In the genomic region with DNA sequence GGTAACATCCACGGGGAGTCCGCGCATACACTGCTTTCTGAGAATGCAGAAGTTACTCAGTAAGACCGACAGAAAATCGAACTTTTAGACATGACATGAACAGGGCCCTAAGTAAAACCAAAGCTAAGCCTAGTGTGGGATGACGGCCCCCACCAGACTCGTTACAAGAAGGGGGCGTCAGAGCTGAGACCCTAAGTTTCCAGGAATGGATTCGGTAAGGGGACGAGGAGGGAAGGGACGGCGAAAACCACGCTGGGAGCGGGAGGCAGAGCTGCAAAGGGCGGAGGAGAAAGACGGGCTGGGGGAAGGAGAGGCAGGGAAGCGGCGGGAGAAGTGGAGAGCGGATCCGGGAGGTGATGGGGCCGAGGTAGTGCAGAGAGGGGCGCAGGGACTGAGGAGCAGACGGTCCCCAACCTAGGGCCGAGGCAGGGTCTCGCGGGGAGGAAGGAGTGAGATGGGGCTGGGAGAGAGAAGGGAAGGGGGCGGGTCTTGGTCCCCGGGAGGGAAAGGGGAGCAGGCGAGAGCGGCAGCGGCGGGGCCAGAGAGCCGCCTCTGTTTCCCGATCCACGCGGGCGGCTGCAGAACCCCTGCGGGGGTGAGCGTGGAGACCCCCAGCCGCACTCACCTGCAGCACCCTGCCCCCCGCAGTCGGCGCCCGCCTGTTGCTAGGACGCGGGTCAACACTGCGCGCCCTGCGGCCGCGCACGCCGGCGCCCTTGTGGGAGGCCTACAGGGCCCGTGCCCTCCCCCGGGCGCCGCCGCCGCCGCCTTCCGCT, we compare ENCODE assay signal across 8 cellular contexts. TPM values are rescaled to one million over a fixed set of nuclear protein-coding genes. Genes with fewer than 3 reads are reported as not detected.
DNase-seq lines count a peak whose midpoint lies in the region; ATAC-seq and TF ChIP-seq lines count a peak whose summit lies in the region.

No MANE protein-coding gene starts in this region.

- no peaks in the 10 kb centered on the region for H3K27me3 Mint-ChIP-seq in HFFc6 (ENCODE audit: insufficient read depth)
- peaks cover 36% of the 10 kb centered on the region for H3K27me3 Mint-ChIP-seq in activated CD4-positive, alpha-beta memory T cell treated with anti-CD3 and anti-CD28 coated beads, Interleukin-2, amount 10 ng/mL, durations not matched to agents 7 days and 5 days
- H3K27me3 Mint-ChIP-seq in naive thymus-derived CD4-positive, alpha-beta T cell = peaks cover 49 to 71% (median 62%) of the 10 kb centered on the region in 5 donors

- DNase-seq in AG10803 (ENCODE audit: low read depth) (peak; percentile 28), HFFc6 (peak; percentile 20), fibroblast of mammary gland (ENCODE audit: low read depth) (no peak), uterus (peak in 1 of 2 donors; percentile 40)
- DNase-seq in activated CD4-positive, alpha-beta memory T cell treated with anti-CD3 and anti-CD28 coated beads, Interleukin-2, amount 10 ng/mL, durations not matched to agents 7 days and 5 days = no peak
- peak in 6 of 9 donors; percentile 7 to 10 (median 9) for DNase-seq in naive thymus-derived CD4-positive, alpha-beta T cell
- DNase-seq in NK-92 treated with Interleukin-12 subunit alpha and Interleukin-12 subunit beta, amount 100 ng/mL, for 24 hours (lab: John Stamatoyannopoulos, UW) = no peak

- H3K27me3 ChIP-seq in naive thymus-derived CD4-positive, alpha-beta T cell (ENCODE audit: control insufficient read depth in 2 of 2, insufficient read depth in 2 of 2, low read length in 2 of 2) = no peaks in the 10 kb centered on the region
- no peaks in the 10 kb centered on the region for H3K27me3 ChIP-seq in uterus

- H3K4me3 ChIP-seq in AG10803 (ENCODE audit: low read length) (peak overlapping the region; percentile 68), fibroblast of mammary gland (ENCODE audit: control insufficient read depth, low read depth, low read length) (peak overlapping the region; percentile 54), uterus (peak overlapping the region; percentile 44 to 56)
- H3K4me3 ChIP-seq in naive thymus-derived CD4-positive, alpha-beta T cell (ENCODE audit: low read length) = peak overlapping the region; percentile 53

- no peak for TF ChIP-seq POLR2A in uterus (IDR thresholded peaks at IDR 0.05)

- H3K4me1 Mint-ChIP-seq in HFFc6 (ENCODE audit: low read depth) = peaks cover 40% of the 10 kb centered on the region
- H3K4me1 Mint-ChIP-seq in activated CD4-positive, alpha-beta memory T cell treated with anti-CD3 and anti-CD28 coated beads, Interleukin-2, amount 10 ng/mL, durations not matched to agents 7 days and 5 days = peaks cover 14% of the 10 kb centered on the region
- H3K4me1 Mint-ChIP-seq in naive thymus-derived CD4-positive, alpha-beta T cell = peaks cover 0 to 20% (median 14%) of the 10 kb centered on the region in 7 donors

- no peaks in the 10 kb centered on the region for H3K36me3 ChIP-seq in naive thymus-derived CD4-positive, alpha-beta T cell (ENCODE audit: control insufficient read depth in 2 of 3, insufficient read depth in 3 of 3, low read length in 3 of 3)
- H3K36me3 ChIP-seq in uterus = no peaks in the 10 kb centered on the region

- H3K9me3 Mint-ChIP-seq in HFFc6 = no peaks in the 10 kb centered on the region
- H3K9me3 Mint-ChIP-seq in activated CD4-positive, alpha-beta memory T cell treated with anti-CD3 and anti-CD28 coated beads, Interleukin-2, amount 10 ng/mL, durations not matched to agents 7 days and 5 days = no peaks in the 10 kb centered on the region
- peaks cover 0 to 3% (median 0%) of the 10 kb centered on the region in 11 donors for H3K9me3 Mint-ChIP-seq in naive thymus-derived CD4-positive, alpha-beta T cell

- H3K9me3 ChIP-seq in naive thymus-derived CD4-positive, alpha-beta T cell (ENCODE audit: control insufficient read depth in 2 of 3, low read length in 3 of 3) = no peaks in the 10 kb centered on the region
- no peaks in the 10 kb centered on the region for H3K9me3 ChIP-seq in uterus

- POLR2A ChIA-PET in activated CD4-positive, alpha-beta memory T cell treated with anti-CD3 and anti-CD28 coated beads, Interleukin-2, amount 10 ng/mL, durations not matched to agents 7 days and 5 days (lab: Charles Lee) = no interaction called here
- POLR2A ChIA-PET in naive thymus-derived CD4-positive, alpha-beta T cell (lab: Charles Lee) = no interaction called here

- intact Hi-C loops in naive thymus-derived CD4-positive, alpha-beta T cell (cut with micrococcal nuclease) = no loop called here
- intact Hi-C loops in uterus (cut with DNase I; ENCODE audit: low total_unique reads) = no loop called here

- CTCF ChIA-PET in activated CD4-positive, alpha-beta memory T cell treated with anti-CD3 and anti-CD28 coated beads, Interleukin-2, amount 10 ng/mL, durations not matched to agents 7 days and 5 days (lab: Charles Lee) = no interaction called here
- CTCF ChIA-PET in naive thymus-derived CD4-positive, alpha-beta T cell (lab: Charles Lee) = interaction anchor here (0.7 kb wide), 1 partner anchor 443 kb away, joined by 3 read pairs; no protein-coding TSS in a partner anchor

- H3K36me3 Mint-ChIP-seq in HFFc6 (ENCODE audit: low read depth) = peaks cover 10% of the 10 kb centered on the region
- no peaks in the 10 kb centered on the region for H3K36me3 Mint-ChIP-seq in activated CD4-positive, alpha-beta memory T cell treated with anti-CD3 and anti-CD28 coated beads, Interleukin-2, amount 10 ng/mL, durations not matched to agents 7 days and 5 days (ENCODE audit: low read depth)
- H3K36me3 Mint-ChIP-seq in naive thymus-derived CD4-positive, alpha-beta T cell = no peaks in the 10 kb centered on the region

- peak overlapping the region; percentile 92 for H3K27ac Mint-ChIP-seq in HFFc6
- H3K27ac Mint-ChIP-seq in activated CD4-positive, alpha-beta memory T cell treated with anti-CD3 and anti-CD28 coated beads, Interleukin-2, amount 10 ng/mL, durations not matched to agents 7 days and 5 days = no peak overlapping the region
- H3K27ac Mint-ChIP-seq in naive thymus-derived CD4-positive, alpha-beta T cell = peak overlapping the region in 2 of 9 donors; percentile 7 to 93

- H3K4me1 ChIP-seq in naive thymus-derived CD4-positive, alpha-beta T cell (ENCODE audit: control insufficient read depth in 2 of 2, insufficient read depth in 2 of 2, low read length in 2 of 2) = peaks cover 0 to 6% of the 10 kb centered on the region in 2 donors
- H3K4me1 ChIP-seq in uterus = no peaks in the 10 kb centered on the region

- peak; percentile 81 for ATAC-seq in naive thymus-derived CD4-positive, alpha-beta T cell
- ATAC-seq in HG03571 (IDR thresholded peaks at IDR 0.05; ENCODE audit: unreplicated experiment) = no peak

- peak overlapping the region; percentile 89 for H3K4me3 Mint-ChIP-seq in HFFc6
- H3K4me3 Mint-ChIP-seq in activated CD4-positive, alpha-beta memory T cell treated with anti-CD3 and anti-CD28 coated beads, Interleukin-2, amount 10 ng/mL, durations not matched to agents 7 days and 5 days = peak overlapping the region; percentile 71
- H3K4me3 Mint-ChIP-seq in naive thymus-derived CD4-positive, alpha-beta T cell = peak overlapping the region; percentile 77 to 96 (median 90)

- H3K27ac ChIP-seq in naive thymus-derived CD4-positive, alpha-beta T cell (ENCODE audit: low read depth, low read length) = no peak overlapping the region
- peak overlapping the region; percentile 36 to 64 for H3K27ac ChIP-seq in uterus

- TF ChIP-seq CTCF in AG10803 (conservative IDR thresholded peaks at IDR 0.05; ENCODE audit: low read length) (no peak), HFFc6 (IDR thresholded peaks at IDR 0.05) (no peak), fibroblast of mammary gland (conservative IDR thresholded peaks at IDR 0.05; ENCODE audit: control insufficient read depth, insufficient read depth, low read depth, low read length) (no peak), uterus (IDR thresholded peaks at IDR 0.05) (no peak)

RNA-seq across cellular contexts. Expression of gene ODAD2, which starts 0.5 kb away (rescaled TPM):
- 10 to 100 TPM; 10.3 to 17.5 (median 12.4) TPM for total RNA-seq in HFFc6 (2021; fragmentation: NEBNext Ultra II Directional; extraction: Animal tissue kit (Norgen Biotek cat#: 25700))
- total RNA-seq in activated CD4-positive, alpha-beta memory T cell treated with anti-CD3 and anti-CD28 coated beads, Interleukin-2, amount 10 ng/mL, durations not matched to agents 7 days and 5 days = not detected
- under 1 TPM in 2 of 5 experiments, not detected in 3; 0.27 to 0.70 TPM for total RNA-seq in naive thymus-derived CD4-positive, alpha-beta T cell
- polyA plus RNA-seq in naive thymus-derived CD4-positive, alpha-beta T cell = not detected
- total RNA-seq in uterus = 1 to 10 TPM in 3 of 4 donors, not detected in 1; 2.4 to 4.7 (median 2.9) TPM

Comparison
In these comparisons a context has a peak if more than half of its experiments do, and no peak if none do; other contexts are left out.
1. DNase-seq: peak in AG10803 (single experiment), HFFc6 (single experiment) and naive thymus-derived CD4-positive, alpha-beta T cell (6 of 9); none in activated CD4-positive, alpha-beta memory T cell treated with anti-CD3 and anti-CD28 coated beads, Interleukin-2, amount 10 ng/mL, durations not matched to agents 7 days and 5 days (single experiment), fibroblast of mammary gland (single experiment) and NK-92 treated with Interleukin-12 subunit alpha and Interleukin-12 subunit beta, amount 100 ng/mL, for 24 hours (single experiment).
2. Peak in every context shown above with its lines, with median percentiles within 50 percentile points of each other: H3K4me3 ChIP-seq and H3K4me3 Mint-ChIP-seq.